ENCODE assay signal across 25 cellular contexts in the genomic region with DNA sequence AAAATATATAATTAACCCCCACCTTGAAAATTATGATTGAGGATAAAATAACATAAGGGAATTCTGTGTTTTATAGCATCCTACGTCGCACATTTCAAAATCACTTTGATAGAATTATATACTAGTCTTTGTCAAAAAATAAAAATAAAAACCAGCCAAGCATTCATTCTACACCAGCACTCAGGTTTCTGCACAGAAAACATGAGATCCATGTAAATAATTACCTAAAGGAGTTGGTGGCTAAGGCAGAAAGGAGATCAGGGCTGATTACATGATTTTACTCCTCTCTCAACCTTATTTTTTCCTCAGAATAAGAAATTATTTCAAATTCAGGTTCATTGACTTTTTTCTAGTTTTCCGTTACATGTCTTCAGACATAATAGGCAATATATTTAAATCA.
"Had no signal": no experiment of that assay in that cellular context is flagged by ENCODE, and none has a peak within 500 bp of the region (broad histone marks: within the 10 kb centered on the region; RNA-seq: fewer than 3 reads in every experiment).

No MANE protein-coding gene starts in this region.

- H3K27me3 ChIP-seq: esophagus squamous epithelium, heart right ventricle, neural progenitor cell, sigmoid colon, tibial nerve, upper lobe of left lung had no signal

- H3K4me3 ChIP-seq: esophagus squamous epithelium, heart right ventricle, mucosa of descending colon, neural progenitor cell, prostate gland, sigmoid colon, thoracic aorta, tibial nerve, upper lobe of left lung had no signal

- H3K27ac ChIP-seq: esophagus squamous epithelium, heart right ventricle, neural progenitor cell, prostate gland, sigmoid colon, thoracic aorta, tibial nerve, upper lobe of left lung had no signal

- H3K9me3 ChIP-seq: esophagus squamous epithelium, heart right ventricle, mucosa of descending colon, prostate gland, sigmoid colon, thoracic aorta, tibial nerve, upper lobe of left lung had no signal

- H3K36me3 ChIP-seq: esophagus squamous epithelium, heart right ventricle, prostate gland, sigmoid colon, thoracic aorta, upper lobe of left lung had no signal

- H2AFZ ChIP-seq: neural progenitor cell had no signal

- H3K4me2 ChIP-seq: neural progenitor cell had no signal

- ATAC-seq: effector memory CD8-positive, alpha-beta T cell; heart right ventricle; left lobe of liver; mucosa of descending colon; natural killer cell treated with Interleukin-12 subunit alpha and Interleukin-12 subunit beta and Interleukin-15 and Interleukin-18, amount 100 ng/mL, for 72 hours; right cardiac atrium; stimulated activated memory B cell treated with anti-CD40 and anti-IgM and Interleukin-4, amounts not matched to agents 10 μg/mL and 1 μg/mL and 100 μg/mL, for 72 hours; stimulated activated naive CD8-positive, alpha-beta T cell treated with anti-CD3 and anti-CD28 coated beads, Interleukin-15, Interleukin-2, amounts not matched to agents 100 U/mL and 50 U/mL, for 24 hours had no signal

- DNase-seq: cortex of kidney; effector memory CD8-positive, alpha-beta T cell; erythroblast; esophagus squamous epithelium; foreskin melanocyte; glutamatergic neuron; heart right ventricle; hippocampal formation; kidney glomerular epithelial cell; mesenchymal stem cell; mucosa of descending colon; naive B cell; right cardiac atrium; sigmoid colon; stimulated activated CD4-positive, alpha-beta T cell treated with anti-CD3 and anti-CD28 coated beads, Interleukin-2, amount 100 ng/mL, for 24 hours; stimulated activated CD4-positive, alpha-beta T cell treated with anti-CD3 and anti-CD28 coated beads, Interleukin-4, amount 100 ng/mL, for 4 hours; stimulated activated naive CD8-positive, alpha-beta T cell treated with anti-CD3 and anti-CD28 coated beads, Interleukin-15, Interleukin-2, amounts not matched to agents 100 U/mL and 50 U/mL, for 24 hours; upper lobe of left lung had no signal

- H3K4me1 ChIP-seq: esophagus squamous epithelium, heart right ventricle, neural progenitor cell, prostate gland, sigmoid colon, tibial nerve had no signal

- H3K9ac ChIP-seq: neural progenitor cell had no signal
